ENCODE assay signal across 19 cellular contexts in the genomic region with DNA sequence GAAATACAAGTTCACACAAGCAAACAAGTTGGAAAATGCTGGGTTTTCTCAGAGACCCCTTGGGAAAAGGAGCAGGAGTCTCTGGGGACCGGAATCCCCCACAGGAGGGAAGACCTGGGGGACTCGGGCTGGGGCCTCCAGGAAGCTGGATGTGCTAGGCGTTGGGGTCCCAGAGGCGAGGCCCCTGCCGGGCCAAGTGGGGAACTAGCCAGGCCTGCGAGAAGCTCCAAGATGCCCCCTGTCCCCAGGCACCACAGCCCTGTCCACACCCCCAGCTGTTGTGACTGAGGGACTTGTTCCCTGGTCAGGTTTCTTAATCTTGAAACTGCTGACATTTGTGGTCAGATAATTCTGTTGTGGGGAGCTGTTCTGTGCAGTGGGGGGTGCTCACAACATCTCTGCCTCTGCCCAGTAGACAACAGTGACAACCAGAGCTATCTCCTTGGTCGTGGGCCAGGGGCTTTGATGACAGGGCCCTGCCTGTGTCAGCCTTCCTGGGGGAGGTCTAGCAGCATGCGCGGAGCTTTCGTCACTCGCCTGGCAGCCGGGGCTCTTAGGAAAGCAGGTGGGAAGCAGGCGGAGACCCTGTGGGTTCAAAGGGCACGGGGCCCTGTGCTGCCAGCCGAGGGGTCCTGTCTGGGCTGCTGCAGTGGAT.
DNase-seq lines count a peak whose midpoint lies in the region; ATAC-seq and TF ChIP-seq lines count a peak whose summit lies in the region.
"Had no signal": no experiment of that assay in that cellular context is flagged by ENCODE, and none has a peak within 500 bp of the region (broad histone marks: within the 10 kb centered on the region; RNA-seq: fewer than 3 reads in every experiment).

No MANE protein-coding gene starts in this region.

- peaks cover 45% of the 10 kb centered on the region for H3K4me1 Mint-ChIP-seq in neural progenitor cell

- no peak for TF ChIP-seq CTCF in heart left ventricle (IDR thresholded peaks at IDR 0.05)
- TF ChIP-seq CTCF in neural progenitor cell (IDR thresholded peaks at IDR 0.05): no peak
- no peak for TF ChIP-seq CTCF in foreskin fibroblast (IDR thresholded peaks at IDR 0.05; ENCODE audit: low read depth, low read length)

- peak overlapping the region in 8 of 11 experiments; percentile 20 to 61 (median 52); a peak in 14 of 22 replicates for H3K4me2 ChIP-seq in BLaER1 treated with 17β-estradiol and CSF1 and Interleukin-3, amounts not matched to agents 10 nM and 100 nM
- H3K4me2 ChIP-seq in neural progenitor cell: no peak overlapping the region
- H3K4me2 ChIP-seq: A549, PC-9 had no signal

- 40 to 52% (median 45%) methylated on average over 13 to 15 of the region's 15 CpGs for WGBS in heart left ventricle, 4 donors

- no peaks in the 10 kb centered on the region for H3K9me3 Mint-ChIP-seq in neural progenitor cell
- H3K9me3 Mint-ChIP-seq: CD8-positive, alpha-beta T cell had no signal

- peaks cover 9% of the 10 kb centered on the region for H3F3A ChIP-seq in neural progenitor cell (ENCODE audit: low read depth)

- H4K20me1 ChIP-seq in BLaER1 treated with 17β-estradiol and CSF1 and Interleukin-3, amounts not matched to agents 10 nM and 100 nM: peaks cover 0 to 44% (median 0%) of the 10 kb centered on the region in 11 experiments; a peak in 8 of 22 replicates
- H4K20me1 ChIP-seq in neural progenitor cell (ENCODE audit: low read depth): no peaks in the 10 kb centered on the region

- no peaks in the 10 kb centered on the region for H3K9me3 ChIP-seq in BLaER1 treated with 17β-estradiol and CSF1 and Interleukin-3, amounts not matched to agents 10 nM and 100 nM (replicated peaks in 1 of 11)
- no peaks in the 10 kb centered on the region for H3K9me3 ChIP-seq in heart left ventricle
- no peaks in the 10 kb centered on the region for H3K9me3 ChIP-seq in neural progenitor cell (ENCODE audit: low read depth)
- H3K9me3 ChIP-seq: A549 had no signal

- no peaks in the 10 kb centered on the region for H3K36me3 ChIP-seq in BLaER1 treated with 17β-estradiol and CSF1 and Interleukin-3, amounts not matched to agents 10 nM and 100 nM
- H3K36me3 ChIP-seq in heart left ventricle (no peaks in the 10 kb centered on the region), neural progenitor cell (no peaks in the 10 kb centered on the region)

- H3K27ac ChIP-seq in BLaER1 treated with 17β-estradiol and CSF1 and Interleukin-3, amounts not matched to agents 10 nM and 100 nM: no peak overlapping the region
- H3K27ac ChIP-seq in heart left ventricle: peak overlapping the region in 10 of 12 donors; percentile 2 to 86 (median 55)
- no peak overlapping the region for H3K27ac ChIP-seq in neural progenitor cell
- H3K27ac ChIP-seq: A549, PC-9, SK-N-MC had no signal

- H3K27me3 ChIP-seq in BLaER1 treated with 17β-estradiol and CSF1 and Interleukin-3, amounts not matched to agents 10 nM and 100 nM: peaks cover 14 to 46% (median 25%) of the 10 kb centered on the region in 11 experiments
- H3K27me3 ChIP-seq in heart left ventricle (peaks cover 0 to 6% (median 0%) of the 10 kb centered on the region in 9 donors), neural progenitor cell (no peaks in the 10 kb centered on the region)

- H3K4me3 ChIP-seq in BLaER1 treated with 17β-estradiol and CSF1 and Interleukin-3, amounts not matched to agents 10 nM and 100 nM: no peak overlapping the region
- H3K4me3 ChIP-seq in heart left ventricle: no peak overlapping the region
- H3K4me3 ChIP-seq in neural progenitor cell: no peak overlapping the region
- H3K4me3 ChIP-seq in foreskin fibroblast (ENCODE audit: low read depth in 1 of 2, low read length in 2 of 2): no peak overlapping the region
- H3K4me3 ChIP-seq: A549, PC-9, SK-N-MC had no signal

- intact Hi-C loops in heart left ventricle (cut with DNase I): loop anchor here in 2 of 10 donors (1.0 to 5.0 kb wide), 3 partner anchors 21 to 84 kb away; no protein-coding TSS in a partner anchor

- H3K36me3 Mint-ChIP-seq in neural progenitor cell: no peaks in the 10 kb centered on the region
- H3K36me3 Mint-ChIP-seq: CD8-positive, alpha-beta T cell had no signal

- ATAC-seq in heart left ventricle (peak; percentile 85 to 87 (median 86)), HG02981 (IDR thresholded peaks at IDR 0.05; ENCODE audit: unreplicated experiment) (no peak)
- ATAC-seq: A549; CD8-positive, alpha-beta T cell had no signal

- no peak for TF ChIP-seq POLR2A in heart left ventricle (IDR thresholded peaks at IDR 0.05)

- H3K4me3 Mint-ChIP-seq in neural progenitor cell: no peak overlapping the region
- H3K4me3 Mint-ChIP-seq: CD8-positive, alpha-beta T cell had no signal

- H2AFZ ChIP-seq in neural progenitor cell (replicated peaks): no peak overlapping the region
- H2AFZ ChIP-seq: PC-9 had no signal

- no peak overlapping the region for H3K9ac ChIP-seq in BLaER1 treated with 17β-estradiol and CSF1 and Interleukin-3, amounts not matched to agents 10 nM and 100 nM
- H3K9ac ChIP-seq in neural progenitor cell: no peak overlapping the region

- no peaks in the 10 kb centered on the region for H3K79me2 ChIP-seq in neural progenitor cell (ENCODE audit: low read depth)

- DNase-seq in RPMI8226: peak; percentile 43
- peak; percentile 69 to 95 (median 79) for DNase-seq in heart left ventricle
- DNase-seq in neural progenitor cell (ENCODE audit: low spot score): no peak
- no peak for DNase-seq in foreskin fibroblast
- no peak for DNase-seq in SIG-M5 (lab: John Stamatoyannopoulos, UW)
- DNase-seq in activated CD4-positive, alpha-beta T cell treated with anti-CD3 and anti-CD28 coated beads for 1 hour: no peak
- DNase-seq: Calu3; CD8-positive, alpha-beta T cell; GOT3; KG1; NCI-H1417 treated with DMSO at 0.1 percent for 48 hours; NCI-H187 treated with DMSO at 0.1 percent for 48 hours; NCI-H2227 treated with DMSO at 0.1 percent for 48 hours; NCI-H524; PC-9 had no signal

- H3K27ac Mint-ChIP-seq in neural progenitor cell: peak overlapping the region; percentile 60
- H3K27ac Mint-ChIP-seq: CD8-positive, alpha-beta T cell had no signal

- H3K27me3 Mint-ChIP-seq in neural progenitor cell (ENCODE audit: insufficient read depth, low read depth): peaks cover 2% of the 10 kb centered on the region

- peaks cover 0 to 29% (median 15%) of the 10 kb centered on the region in 10 experiments; a peak in 12 of 20 replicates for H3K4me1 ChIP-seq in BLaER1 treated with 17β-estradiol and CSF1 and Interleukin-3, amounts not matched to agents 10 nM and 100 nM
- peaks cover 4 to 61% (median 22%) of the 10 kb centered on the region in 12 donors for H3K4me1 ChIP-seq in heart left ventricle
- peaks cover 40% of the 10 kb centered on the region for H3K4me1 ChIP-seq in neural progenitor cell
- H3K4me1 ChIP-seq: A549 had no signal

Comparison
In these comparisons a context has a peak if more than half of its experiments do, and no peak if none do; other contexts are left out.
1. H3K27ac ChIP-seq: peak in heart left ventricle (10 of 12); none in BLaER1 treated with 17β-estradiol and CSF1 and Interleukin-3, amounts not matched to agents 10 nM and 100 nM (0 of 11) and neural progenitor cell (single experiment).
2. DNase-seq: peak in RPMI8226 (single experiment) and heart left ventricle (5 of 5); none in neural progenitor cell (single experiment), foreskin fibroblast (0 of 2), SIG-M5 (single experiment) and activated CD4-positive, alpha-beta T cell treated with anti-CD3 and anti-CD28 coated beads for 1 hour (single experiment).